ENCODE assay signal across 9 cellular contexts in genomic region chr1:229664133-229664689, GRCh38. TPM values are rescaled to one million over a fixed set of nuclear protein-coding genes. Genes with fewer than 3 reads are reported as not detected.
DNase-seq lines count a peak whose midpoint lies in the region; ATAC-seq and TF ChIP-seq lines count a peak whose summit lies in the region.
"Had no signal": no experiment of that assay in that cellular context is flagged by ENCODE, and none has a peak within 500 bp of the region (broad histone marks: within the 10 kb centered on the region; RNA-seq: fewer than 3 reads in every experiment).

No MANE protein-coding gene starts in this region.

- CTCF ChIA-PET in CD4-positive, alpha-beta T cell (lab: Charles Lee): interaction anchor here (0.6 kb wide), 1 partner anchor 641 kb away, joined by 3 read pairs; no protein-coding TSS in a partner anchor

- DNase-seq in CD4-positive, alpha-beta T cell: peak; percentile 53 to 78 (median 66)
- peak; percentile 67 for DNase-seq in activated CD4-positive, alpha-beta T cell treated with anti-CD3 and anti-CD28 coated beads, Interleukin-2, amount 50 U/mL, for 1 hour
- peak; percentile 51 to 74 (median 68) for DNase-seq in effector memory CD8-positive, alpha-beta T cell
- peak; percentile 61 for DNase-seq in stimulated activated CD8-positive, alpha-beta memory T cell treated with anti-CD3 and anti-CD28 coated beads, Interleukin-12 subunit alpha, Interleukin-12 subunit beta, amount 100 ng/mL, for 1 hour (ENCODE audit: low read depth)
- DNase-seq in KBM-7: no peak
- DNase-seq in NCI-H128 (lab: John Stamatoyannopoulos, UW; ENCODE audit: unreplicated experiment): no peak
- DNase-seq in KG1 (lab: John Stamatoyannopoulos, UW): no peak

- no peak overlapping the region for H3K27ac ChIP-seq in CD4-positive, alpha-beta T cell (ENCODE audit: low read depth, low read length)

- no peak overlapping the region for H3K4me3 Mint-ChIP-seq in CD4-positive, alpha-beta T cell
- H3K4me3 Mint-ChIP-seq in effector memory CD8-positive, alpha-beta T cell: no peak overlapping the region

- no peaks in the 10 kb centered on the region for H3K9me3 ChIP-seq in CD4-positive, alpha-beta T cell (ENCODE audit: control insufficient read depth, low read length)
- H3K9me3 ChIP-seq: upper lobe of left lung had no signal

- peaks cover 6% of the 10 kb centered on the region for H3K4me1 Mint-ChIP-seq in CD4-positive, alpha-beta T cell (ENCODE audit: low read depth)
- H3K4me1 Mint-ChIP-seq in effector memory CD8-positive, alpha-beta T cell (ENCODE audit: low read depth in 2 of 2): peaks cover 0 to 5% of the 10 kb centered on the region in 2 donors

- H3K27ac Mint-ChIP-seq in CD4-positive, alpha-beta T cell: no peak overlapping the region
- H3K27ac Mint-ChIP-seq in effector memory CD8-positive, alpha-beta T cell: no peak overlapping the region

- TF ChIP-seq CTCF in CD4-positive, alpha-beta T cell (IDR thresholded peaks at IDR 0.05): no peak

- H3K9me3 Mint-ChIP-seq in CD4-positive, alpha-beta T cell: no peaks in the 10 kb centered on the region
- no peaks in the 10 kb centered on the region for H3K9me3 Mint-ChIP-seq in effector memory CD8-positive, alpha-beta T cell

- in situ Hi-C loops in KBM-7 (cut with MboI; ENCODE audit: low pct_unique_long_range_greater_than_20kb, low sequenced_read_pairs): loop anchor here (25.0 kb wide), 1 partner anchor 648 kb away; no protein-coding TSS in a partner anchor

- peak; percentile 57 for ATAC-seq in CD4-positive, alpha-beta T cell (ENCODE audit: poor library complexity)
- peak; percentile 59 for ATAC-seq in HG02852 (IDR thresholded peaks at IDR 0.05; ENCODE audit: unreplicated experiment)
- ATAC-seq in effector memory CD8-positive, alpha-beta T cell (replicated peaks): peak; percentile 85

- H3K27me3 Mint-ChIP-seq in CD4-positive, alpha-beta T cell: no peaks in the 10 kb centered on the region
- H3K27me3 Mint-ChIP-seq in effector memory CD8-positive, alpha-beta T cell: no peaks in the 10 kb centered on the region

- H3K27me3 ChIP-seq in CD4-positive, alpha-beta T cell (ENCODE audit: control insufficient read depth, insufficient read depth, low read length): no peaks in the 10 kb centered on the region
- H3K27me3 ChIP-seq: upper lobe of left lung had no signal

- peaks cover 13% of the 10 kb centered on the region for H3K36me3 Mint-ChIP-seq in CD4-positive, alpha-beta T cell (ENCODE audit: low read depth)
- H3K36me3 Mint-ChIP-seq in effector memory CD8-positive, alpha-beta T cell (ENCODE audit: insufficient read depth): peaks cover 5% of the 10 kb centered on the region

- POLR2A ChIA-PET in CD4-positive, alpha-beta T cell (lab: Charles Lee): no interaction called here

- intact Hi-C loops in CD4-positive, alpha-beta T cell (cut with DNase I, micrococcal nuclease): loop anchor here in 1 of 2 experiments (5.0 kb wide), 1 partner anchor 443 kb away; no protein-coding TSS in a partner anchor

RNA-seq across cellular contexts. Expression of gene URB2, which starts 38.2 kb away (rescaled TPM):
- total RNA-seq in CD4-positive, alpha-beta T cell: 1 to 10 TPM; 4.1 to 4.2 TPM

RNA-seq across cellular contexts. Expression of gene TAF5L, which starts 38.3 kb away (rescaled TPM):
- total RNA-seq in CD4-positive, alpha-beta T cell: 10 to 100 TPM; 19.5 to 21.9 TPM

Comparison
In these comparisons a context has a peak if more than half of its experiments do, and no peak if none do; other contexts are left out.
1. DNase-seq: peak in CD4-positive, alpha-beta T cell (10 of 10), activated CD4-positive, alpha-beta T cell treated with anti-CD3 and anti-CD28 coated beads, Interleukin-2, amount 50 U/mL, for 1 hour (single experiment), effector memory CD8-positive, alpha-beta T cell (3 of 3) and stimulated activated CD8-positive, alpha-beta memory T cell treated with anti-CD3 and anti-CD28 coated beads, Interleukin-12 subunit alpha, Interleukin-12 subunit beta, amount 100 ng/mL, for 1 hour (single experiment); none in KBM-7 (single experiment), NCI-H128 (single experiment) and KG1 (single experiment).
2. Peak in every context shown above with its lines, with median percentiles within 50 percentile points of each other: ATAC-seq.